In the genomic region with DNA sequence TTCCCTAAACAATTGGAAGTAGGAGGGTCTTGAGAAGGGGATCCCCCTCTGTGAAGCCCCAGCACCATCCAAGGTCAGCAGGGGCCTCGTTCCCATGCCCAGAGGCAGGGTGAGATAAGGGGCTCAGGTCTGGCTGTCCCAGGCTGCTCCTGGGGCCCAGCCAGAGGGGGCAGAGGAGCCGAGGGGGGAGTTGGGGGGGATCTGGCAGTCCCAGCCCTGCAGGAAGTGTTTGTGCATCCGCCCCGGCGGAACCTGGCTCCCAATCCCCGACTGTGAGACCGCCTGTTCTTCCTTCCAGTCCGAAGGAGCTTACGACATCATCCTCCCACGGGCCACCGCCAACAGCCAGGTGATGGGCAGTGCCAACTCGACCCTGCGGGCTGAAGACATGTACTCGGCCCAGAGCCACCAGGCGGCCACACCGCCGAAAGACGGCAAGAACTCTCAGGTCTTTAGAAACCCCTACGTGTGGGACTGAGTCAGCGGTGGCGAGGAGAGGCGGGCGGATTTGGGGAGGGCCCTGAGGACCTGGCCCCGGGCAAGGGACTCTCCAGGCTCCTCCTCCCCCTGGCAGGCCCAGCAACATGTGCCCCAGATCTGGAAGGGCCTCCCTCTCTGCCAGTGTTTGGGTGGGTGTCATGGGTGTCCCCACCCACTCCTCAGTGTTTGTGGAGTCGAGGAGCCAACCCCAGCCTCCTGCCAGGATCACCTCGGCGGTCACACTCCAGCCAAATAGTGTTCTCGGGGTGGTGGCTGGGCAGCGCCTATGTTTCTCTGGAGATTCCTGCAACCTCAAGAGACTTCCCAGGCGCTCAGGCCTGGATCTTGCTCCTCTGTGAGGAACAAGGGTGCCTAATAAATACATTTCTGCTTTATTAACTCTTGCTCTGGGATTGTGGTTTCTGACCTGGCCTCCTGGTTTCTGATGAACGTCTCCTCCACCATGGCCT, we compare ENCODE assay signal across 9 cellular contexts. TPM values are rescaled to one million over a fixed set of nuclear protein-coding genes. Genes with fewer than 3 reads are reported as not detected.
DNase-seq lines count a peak whose midpoint lies in the region; ATAC-seq and TF ChIP-seq lines count a peak whose summit lies in the region.
"Had no signal": no experiment of that assay in that cellular context is flagged by ENCODE, and none has a peak within 500 bp of the region (broad histone marks: within the 10 kb centered on the region; RNA-seq: fewer than 3 reads in every experiment).

No MANE protein-coding gene starts in this region.

- no peaks in the 10 kb centered on the region for H3K79me1 ChIP-seq in trophoblast cell (ENCODE audit: low read length)

- H3K27ac Mint-ChIP-seq in activated T-cell treated with anti-CD3 and anti-CD28 coated beads, Interleukin-2, amount 50 U/mL, for 72 hours = no peak overlapping the region

- no peaks in the 10 kb centered on the region for H3K36me3 ChIP-seq in thoracic aorta
- H3K36me3 ChIP-seq in trophoblast cell (ENCODE audit: control insufficient read depth in 1 of 2, insufficient read depth in 2 of 2, low read length in 2 of 2) = peaks cover 0 to 9% of the 10 kb centered on the region in 2 experiments

- H4K8ac ChIP-seq in trophoblast cell (ENCODE audit: low read depth, low read length) = no peak overlapping the region

- no peak overlapping the region for H2AK5ac ChIP-seq in trophoblast cell (ENCODE audit: low read length)

- peaks cover 19% of the 10 kb centered on the region for H3K4me1 Mint-ChIP-seq in activated T-cell treated with anti-CD3 and anti-CD28 coated beads, Interleukin-2, amount 50 U/mL, for 72 hours (ENCODE audit: low read depth)

- no peaks in the 10 kb centered on the region for H3K9me3 Mint-ChIP-seq in activated T-cell treated with anti-CD3 and anti-CD28 coated beads, Interleukin-2, amount 50 U/mL, for 72 hours

- no peaks in the 10 kb centered on the region for H3K27me3 Mint-ChIP-seq in activated T-cell treated with anti-CD3 and anti-CD28 coated beads, Interleukin-2, amount 50 U/mL, for 72 hours (ENCODE audit: low read depth)

- H4K12ac ChIP-seq in trophoblast cell (ENCODE audit: low read depth, low read length) = no peak overlapping the region

- H3K36me3 Mint-ChIP-seq in activated T-cell treated with anti-CD3 and anti-CD28 coated beads, Interleukin-2, amount 50 U/mL, for 72 hours (ENCODE audit: insufficient read depth in 2 of 2) = no peaks in the 10 kb centered on the region

- no peak overlapping the region for H2BK120ac ChIP-seq in trophoblast cell (ENCODE audit: insufficient read depth, low read length, poor library complexity)

- peaks cover 81 to 94% of the 10 kb centered on the region in 2 donors for H3K4me1 ChIP-seq in thoracic aorta (ENCODE audit: control insufficient read depth in 1 of 2, low read depth in 2 of 2)
- no peaks in the 10 kb centered on the region for H3K4me1 ChIP-seq in trophoblast cell (ENCODE audit: control insufficient read depth in 1 of 2, insufficient read depth in 2 of 2, low read length in 2 of 2)

- H3K4me2 ChIP-seq in trophoblast cell (ENCODE audit: low read length) = no peak overlapping the region

- WGBS in trophoblast cell (ENCODE audit: extremely low coverage, insufficient coverage, insufficient read length) = no CpG with 5 or more reads among the region's 31 CpGs

- H3K14ac ChIP-seq in trophoblast cell (ENCODE audit: low read length) = no peak overlapping the region

- H3K4me3 ChIP-seq in thoracic aorta (peak overlapping the region; percentile 42), trophoblast cell (ENCODE audit: low read depth, low read length) (no peak overlapping the region)

- no peak overlapping the region for H3K23ac ChIP-seq in trophoblast cell (ENCODE audit: low read length)

- H3K27ac ChIP-seq in layer of hippocampus (ENCODE audit: low read depth, low read length) (peak overlapping the region; percentile 52), thoracic aorta (peak overlapping the region; percentile 93 to 96), trophoblast cell (ENCODE audit: low read depth, low read length) (no peak overlapping the region)

- no peak overlapping the region for H2AFZ ChIP-seq in trophoblast cell (ENCODE audit: insufficient read depth, low read length, poor library complexity)

- H2BK5ac ChIP-seq in trophoblast cell (ENCODE audit: low read depth, low read length, poor library complexity) = no peak overlapping the region

- H2BK12ac ChIP-seq in trophoblast cell (ENCODE audit: low read length) = no peak overlapping the region

- no peaks in the 10 kb centered on the region for H3K27me3 ChIP-seq in layer of hippocampus (ENCODE audit: control insufficient read depth, insufficient read depth, low read length)
- no peaks in the 10 kb centered on the region for H3K27me3 ChIP-seq in thoracic aorta (replicated peaks; ENCODE audit: insufficient read depth)
- H3K27me3 ChIP-seq in trophoblast cell (ENCODE audit: insufficient read depth, low read length) = no peaks in the 10 kb centered on the region

- H3K9me3 ChIP-seq in thoracic aorta (no peaks in the 10 kb centered on the region), trophoblast cell (ENCODE audit: insufficient read depth, low read depth, low read length) (no peaks in the 10 kb centered on the region)

- no peak overlapping the region for H3K4ac ChIP-seq in trophoblast cell (ENCODE audit: low read depth, low read length)

- H4K91ac ChIP-seq in trophoblast cell (ENCODE audit: low read depth, low read length) = no peak overlapping the region

- no peak overlapping the region for H3K9ac ChIP-seq in trophoblast cell (ENCODE audit: low read length)

- peak; percentile 93 to 94 for ATAC-seq in activated T-cell treated with anti-CD3 and anti-CD28 coated beads, Interleukin-2, amount 50 U/mL, for 72 hours (replicated peaks in 1 of 2)
- ATAC-seq in thoracic aorta (ENCODE audit: insufficient number of reproducible peaks, low FRiP score, low read depth) (peak; percentile 59), HG03025 (IDR thresholded peaks at IDR 0.05; ENCODE audit: low FRiP score, unreplicated experiment) (no peak)

- TF ChIP-seq CTCF in thoracic aorta (IDR thresholded peaks at IDR 0.05) = no peak

- H3K18ac ChIP-seq in trophoblast cell (ENCODE audit: low read length) = no peak overlapping the region

- peak overlapping the region; percentile 75 to 76 for H3K4me3 Mint-ChIP-seq in activated T-cell treated with anti-CD3 and anti-CD28 coated beads, Interleukin-2, amount 50 U/mL, for 72 hours

- no peaks in the 10 kb centered on the region for H3K79me2 ChIP-seq in trophoblast cell (ENCODE audit: control insufficient read depth, insufficient read depth, low read length, poor library complexity)

- DNase-seq in activated CD4-positive, alpha-beta T cell treated with anti-CD3 and anti-CD28 coated beads, Interleukin-2, amount 50 U/mL, for 48 hours = peak; percentile 38 to 56
- no peak for DNase-seq in activated CD4-positive, alpha-beta T cell treated with anti-CD3 and anti-CD28 coated beads, Interleukin-2, amount 50 U/mL, for 1 hour
- peak; percentile 66 to 67 for DNase-seq in activated T-cell treated with anti-CD3 and anti-CD28 coated beads, Interleukin-2, amount 50 U/mL, for 72 hours
- DNase-seq in thoracic aorta (ENCODE audit: low spot score) (peak; percentile 82), trophoblast cell (no peak)
- DNase-seq in central memory CD4-positive, alpha-beta T cell = no peak
- DNase-seq: NCI-H82 had no signal

RNA-seq across cellular contexts. Expression of gene GPRC5C, which starts 14.9 kb away (rescaled TPM):
- total RNA-seq in activated T-cell treated with anti-CD3 and anti-CD28 coated beads, Interleukin-2, amount 50 U/mL, for 72 hours = 1 to 10 TPM; 1.3 to 2.3 TPM
- 10 to 100 TPM; 56.0 to 67.0 TPM for total RNA-seq in thoracic aorta
- 26.2 and 26.4 TPM in 2 replicates for polyA plus RNA-seq in trophoblast cell (2013)

RNA-seq across cellular contexts. Expression of gene CD300A, which starts 19.6 kb away (rescaled TPM):
- 1 to 10 TPM; 3.9 to 7.2 TPM for total RNA-seq in activated T-cell treated with anti-CD3 and anti-CD28 coated beads, Interleukin-2, amount 50 U/mL, for 72 hours
- 1 to 10 TPM; 7.7 to 8.0 TPM for total RNA-seq in thoracic aorta
- polyA plus RNA-seq in trophoblast cell (2013) = 0.26 and 0.30 TPM in 2 replicates

Comparison
In these comparisons a context has a peak if more than half of its experiments do, and no peak if none do; other contexts are left out.
1. DNase-seq: peak in activated CD4-positive, alpha-beta T cell treated with anti-CD3 and anti-CD28 coated beads, Interleukin-2, amount 50 U/mL, for 48 hours (2 of 2), activated T-cell treated with anti-CD3 and anti-CD28 coated beads, Interleukin-2, amount 50 U/mL, for 72 hours (2 of 2) and thoracic aorta (single experiment); none in activated CD4-positive, alpha-beta T cell treated with anti-CD3 and anti-CD28 coated beads, Interleukin-2, amount 50 U/mL, for 1 hour (single experiment), trophoblast cell (0 of 2) and central memory CD4-positive, alpha-beta T cell (single experiment).
2. RNA of gene GPRC5C, which starts 14.9 kb away (total RNA-seq): 56.0 to 67.0 TPM in thoracic aorta; 1.3 to 2.3 TPM in activated T-cell treated with anti-CD3 and anti-CD28 coated beads, Interleukin-2, amount 50 U/mL, for 72 hours; every median in the first group is over 10 times any median in the second.